ENCODE assay signal across 1 cellular context in the genomic region with DNA sequence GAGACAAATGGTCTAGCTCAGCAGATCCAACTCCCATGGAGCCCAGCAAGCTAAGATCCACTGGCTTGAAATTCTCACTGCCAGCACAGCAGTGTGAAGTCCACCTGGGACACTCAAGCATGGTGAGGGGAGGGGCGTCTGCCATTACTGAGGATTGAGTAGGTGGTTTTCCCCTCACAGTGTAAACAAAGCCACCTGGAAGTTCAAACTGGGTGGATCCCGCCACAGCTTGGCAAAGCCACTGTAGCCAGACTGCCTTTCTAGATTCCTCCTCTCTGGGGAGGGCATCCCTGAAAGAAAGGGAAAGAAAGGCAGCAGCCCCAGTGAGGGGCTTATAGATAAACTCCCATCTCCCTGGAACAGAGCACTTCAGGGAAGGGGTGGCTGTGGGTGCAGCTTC. TPM values are rescaled to one million over a fixed set of nuclear protein-coding genes. Genes with fewer than 3 reads are reported as not detected.
"Had no signal": no experiment of that assay in that cellular context is flagged by ENCODE, and none has a peak within 500 bp of the region (broad histone marks: within the 10 kb centered on the region; RNA-seq: fewer than 3 reads in every experiment).

No MANE protein-coding gene starts in this region.

RNA-seq across cellular contexts. Expression of gene TNFRSF19, which starts 24.1 kb away (rescaled TPM):
- total RNA-seq: OCI-LY7 had no signal
